Comparison of ENCODE assay signal across 12 cellular contexts in genomic region chr12:124856132-124856841, GRCh38. TPM values are rescaled to one million over a fixed set of nuclear protein-coding genes. Genes with fewer than 3 reads are reported as not detected.
DNase-seq lines count a peak whose midpoint lies in the region; ATAC-seq and TF ChIP-seq lines count a peak whose summit lies in the region.
"Had no signal": no experiment of that assay in that cellular context is flagged by ENCODE, and none has a peak within 500 bp of the region (broad histone marks: within the 10 kb centered on the region; RNA-seq: fewer than 3 reads in every experiment).

No MANE protein-coding gene starts in this region.

- H3K4me1 ChIP-seq in right cardiac atrium (ENCODE audit: control insufficient read depth, insufficient read depth, low read length), result peaks cover 11% of the 10 kb centered on the region
- H3K4me1 ChIP-seq in upper lobe of right lung, result peaks cover 27% of the 10 kb centered on the region

- CTCF ChIA-PET in activated CD8-positive, alpha-beta T cell treated with anti-CD3 and anti-CD28 coated beads for 36 hours (lab: Charles Lee), result interaction anchor here (1.2 to 2.4 kb wide), 3 partner anchors 10 to 50 kb away, joined by 3 to 8 read pairs (median 4); no protein-coding TSS in a partner anchor
- CTCF ChIA-PET in activated CD8-positive, alpha-beta T cell treated with anti-CD3 and anti-CD28 coated beads, Interleukin-2, amount 10 ng/mL, durations not matched to agents 7 days and 5 days (lab: Charles Lee), result interaction anchor here (1.0 kb wide), 1 partner anchor 51 kb away, joined by 3 read pairs; no protein-coding TSS in a partner anchor

- WGBS in right cardiac atrium, result 50% methylated on average over 16 of the region's 16 CpGs

- no peak overlapping the region for H3K4me3 Mint-ChIP-seq in activated CD8-positive, alpha-beta T cell treated with anti-CD3 and anti-CD28 coated beads for 36 hours
- H3K4me3 Mint-ChIP-seq in activated CD8-positive, alpha-beta T cell treated with anti-CD3 and anti-CD28 coated beads, Interleukin-2, amount 10 ng/mL, durations not matched to agents 7 days and 5 days, result no peak overlapping the region
- H3K4me3 Mint-ChIP-seq: activated CD4-positive, alpha-beta T cell treated with anti-CD3 and anti-CD28 coated beads, Interleukin-2, amount 10 ng/mL, durations not matched to agents 24 days and 14 days had no signal

- no peak for TF ChIP-seq CTCF in activated CD8-positive, alpha-beta T cell treated with anti-CD3 and anti-CD28 coated beads for 36 hours (IDR thresholded peaks at IDR 0.05)
- TF ChIP-seq CTCF in VCaP (conservative IDR thresholded peaks at IDR 0.05), result no peak
- peak; percentile 31 for TF ChIP-seq CTCF in upper lobe of right lung (IDR thresholded peaks at IDR 0.05)

- POLR2A ChIA-PET in activated CD8-positive, alpha-beta T cell treated with anti-CD3 and anti-CD28 coated beads for 36 hours (lab: Charles Lee), result no interaction called here
- POLR2A ChIA-PET in activated CD8-positive, alpha-beta T cell treated with anti-CD3 and anti-CD28 coated beads, Interleukin-2, amount 10 ng/mL, durations not matched to agents 7 days and 5 days (lab: Charles Lee), result no interaction called here

- H3K36me3 Mint-ChIP-seq in activated CD8-positive, alpha-beta T cell treated with anti-CD3 and anti-CD28 coated beads for 36 hours (ENCODE audit: low read depth), result peaks cover 12% of the 10 kb centered on the region
- H3K36me3 Mint-ChIP-seq in activated CD8-positive, alpha-beta T cell treated with anti-CD3 and anti-CD28 coated beads, Interleukin-2, amount 10 ng/mL, durations not matched to agents 7 days and 5 days (ENCODE audit: low read depth), result no peaks in the 10 kb centered on the region

- ATAC-seq in activated CD8-positive, alpha-beta T cell treated with anti-CD3 and anti-CD28 coated beads for 36 hours, result peak; percentile 37
- ATAC-seq in activated CD8-positive, alpha-beta T cell treated with anti-CD3 and anti-CD28 coated beads, Interleukin-2, amount 10 ng/mL, durations not matched to agents 7 days and 5 days, result no peak
- ATAC-seq in right cardiac atrium, result peak in 1 of 2 donors; percentile 8
- no peak for ATAC-seq in upper lobe of right lung
- no peak for ATAC-seq in GM19452 (IDR thresholded peaks at IDR 0.05; ENCODE audit: unreplicated experiment)
- ATAC-seq: A549 had no signal

- peak overlapping the region; percentile 74 for H3K27ac ChIP-seq in VCaP
- no peak overlapping the region for H3K27ac ChIP-seq in right cardiac atrium (ENCODE audit: low read length)
- H3K27ac ChIP-seq in upper lobe of right lung, result no peak overlapping the region

- H3K9me3 ChIP-seq in right cardiac atrium (ENCODE audit: control insufficient read depth, low read length) (no peaks in the 10 kb centered on the region), upper lobe of right lung (no peaks in the 10 kb centered on the region)
- H3K9me3 ChIP-seq: A549 had no signal

- no peak overlapping the region for H3K4me3 ChIP-seq in right cardiac atrium (ENCODE audit: low read length)
- no peak overlapping the region for H3K4me3 ChIP-seq in upper lobe of right lung
- H3K4me3 ChIP-seq: A549 had no signal

- H3K27me3 ChIP-seq in right cardiac atrium (ENCODE audit: control insufficient read depth, insufficient read depth) (no peaks in the 10 kb centered on the region), upper lobe of right lung (no peaks in the 10 kb centered on the region)

- H3K9me3 Mint-ChIP-seq in activated CD8-positive, alpha-beta T cell treated with anti-CD3 and anti-CD28 coated beads for 36 hours, result no peaks in the 10 kb centered on the region
- no peaks in the 10 kb centered on the region for H3K9me3 Mint-ChIP-seq in activated CD8-positive, alpha-beta T cell treated with anti-CD3 and anti-CD28 coated beads, Interleukin-2, amount 10 ng/mL, durations not matched to agents 7 days and 5 days (ENCODE audit: insufficient read depth)
- H3K9me3 Mint-ChIP-seq: activated CD4-positive, alpha-beta T cell treated with anti-CD3 and anti-CD28 coated beads, Interleukin-2, amount 10 ng/mL, durations not matched to agents 24 days and 14 days had no signal

- no peaks in the 10 kb centered on the region for H3K27me3 Mint-ChIP-seq in activated CD8-positive, alpha-beta T cell treated with anti-CD3 and anti-CD28 coated beads for 36 hours
- H3K27me3 Mint-ChIP-seq in activated CD8-positive, alpha-beta T cell treated with anti-CD3 and anti-CD28 coated beads, Interleukin-2, amount 10 ng/mL, durations not matched to agents 7 days and 5 days (ENCODE audit: low read depth), result no peaks in the 10 kb centered on the region
- H3K27me3 Mint-ChIP-seq: activated CD4-positive, alpha-beta T cell treated with anti-CD3 and anti-CD28 coated beads, Interleukin-2, amount 10 ng/mL, durations not matched to agents 24 days and 14 days had no signal

- intact Hi-C loops in activated CD8-positive, alpha-beta T cell treated with anti-CD3 and anti-CD28 coated beads for 36 hours (cut with micrococcal nuclease), result no loop called here
- intact Hi-C loops in right cardiac atrium (cut with DNase I) (no loop called here), upper lobe of right lung (cut with DNase I) (no loop called here)

- DNase-seq in activated CD8-positive, alpha-beta T cell treated with anti-CD3 and anti-CD28 coated beads for 36 hours, result no peak
- DNase-seq in activated CD8-positive, alpha-beta T cell treated with anti-CD3 and anti-CD28 coated beads, Interleukin-2, amount 10 ng/mL, durations not matched to agents 7 days and 5 days, result no peak
- DNase-seq in right cardiac atrium, result peak in 2 of 3 donors; percentile 61 to 67
- no peak for DNase-seq in upper lobe of right lung
- DNase-seq in effector CD4-positive, alpha-beta T cell, result no peak
- DNase-seq in T1000 (lab: John Stamatoyannopoulos, UW), result no peak
- DNase-seq: activated CD4-positive, alpha-beta T cell treated with anti-CD3 and anti-CD28 coated beads, Interleukin-2, amount 10 ng/mL, durations not matched to agents 24 days and 14 days; activated gamma-delta T cell; DMS79 treated with DMSO at 0.1 percent for 48 hours had no signal

- peaks cover 2% of the 10 kb centered on the region for H3K4me1 Mint-ChIP-seq in activated CD8-positive, alpha-beta T cell treated with anti-CD3 and anti-CD28 coated beads for 36 hours (ENCODE audit: low read depth)
- H3K4me1 Mint-ChIP-seq in activated CD8-positive, alpha-beta T cell treated with anti-CD3 and anti-CD28 coated beads, Interleukin-2, amount 10 ng/mL, durations not matched to agents 7 days and 5 days (ENCODE audit: low read depth), result peaks cover 17% of the 10 kb centered on the region

- H3K36me3 ChIP-seq in upper lobe of right lung, result no peaks in the 10 kb centered on the region

- no peak overlapping the region for H3K27ac Mint-ChIP-seq in activated CD8-positive, alpha-beta T cell treated with anti-CD3 and anti-CD28 coated beads for 36 hours
- no peak overlapping the region for H3K27ac Mint-ChIP-seq in activated CD8-positive, alpha-beta T cell treated with anti-CD3 and anti-CD28 coated beads, Interleukin-2, amount 10 ng/mL, durations not matched to agents 7 days and 5 days
- H3K27ac Mint-ChIP-seq: activated CD4-positive, alpha-beta T cell treated with anti-CD3 and anti-CD28 coated beads, Interleukin-2, amount 10 ng/mL, durations not matched to agents 24 days and 14 days had no signal

RNA-seq across cellular contexts. Expression of gene SCARB1, which starts 7.4 kb away (rescaled TPM):
- total RNA-seq in activated CD8-positive, alpha-beta T cell treated with anti-CD3 and anti-CD28 coated beads for 36 hours, result 10 to 100 TPM; 36.2 to 38.1 TPM
- 10 to 100 TPM; 12.5 to 14.6 TPM for total RNA-seq in activated CD8-positive, alpha-beta T cell treated with anti-CD3 and anti-CD28 coated beads, Interleukin-2, amount 10 ng/mL, durations not matched to agents 7 days and 5 days
- total RNA-seq in right cardiac atrium (10 to 100 TPM; 15.7 to 22.9 (median 20.0) TPM), upper lobe of right lung (35.3 TPM)
- 17.0 TPM for polyA plus RNA-seq in right cardiac atrium

RNA-seq across cellular contexts. Expression of gene UBC, which starts 58.2 kb away (rescaled TPM):
- total RNA-seq in activated CD8-positive, alpha-beta T cell treated with anti-CD3 and anti-CD28 coated beads for 36 hours, result 1,000 to 10,000 TPM in 1 of 2 experiments, 100 to 1,000 TPM in 1; 963 to 1,010 TPM
- total RNA-seq in activated CD8-positive, alpha-beta T cell treated with anti-CD3 and anti-CD28 coated beads, Interleukin-2, amount 10 ng/mL, durations not matched to agents 7 days and 5 days, result 100 to 1,000 TPM; 974 to 998 TPM
- total RNA-seq in right cardiac atrium (1,000 to 10,000 TPM; 1,045 to 1,141 (median 1,055) TPM), upper lobe of right lung (1,107 TPM)
- 1,140 TPM for polyA plus RNA-seq in right cardiac atrium

Comparison
In these comparisons a context has a peak if more than half of its experiments do, and no peak if none do; other contexts are left out.
1. DNase-seq: peak in right cardiac atrium (2 of 3); none in activated CD8-positive, alpha-beta T cell treated with anti-CD3 and anti-CD28 coated beads for 36 hours (single experiment), activated CD8-positive, alpha-beta T cell treated with anti-CD3 and anti-CD28 coated beads, Interleukin-2, amount 10 ng/mL, durations not matched to agents 7 days and 5 days (single experiment), upper lobe of right lung (single experiment), effector CD4-positive, alpha-beta T cell (single experiment) and T1000 (single experiment).